ENCODE assay signal across 2 cellular contexts in the genomic region with DNA sequence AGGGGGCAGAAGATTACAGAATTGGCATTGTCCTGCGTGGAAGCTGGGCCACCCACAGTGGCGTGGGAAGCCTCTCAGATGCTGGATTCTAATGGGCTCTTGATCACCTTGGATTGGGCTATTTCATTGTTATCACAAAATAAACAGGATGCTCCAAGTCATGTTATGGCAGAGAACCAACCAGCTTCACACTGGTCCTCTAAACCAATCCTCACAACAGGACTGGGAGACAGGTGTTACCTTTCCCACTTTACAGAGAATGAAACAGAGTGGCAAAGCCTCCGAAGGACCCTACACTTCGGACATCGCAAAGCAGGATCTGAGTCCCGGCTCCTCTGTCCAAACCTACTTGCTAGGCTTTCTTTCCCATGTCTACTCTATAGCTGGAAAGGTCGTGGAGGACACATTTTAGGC.
TF ChIP-seq lines count a peak whose summit lies in the region.

No MANE protein-coding gene starts in this region.

TF ChIP-seq in GM12878, 131 proteins besides CTCF, POLR2A, EP300 and RAD21 (continued from another document):
- no peak for TF ChIP-seq PAX8 (IDR thresholded peaks at IDR 0.05)
- no peak for TF ChIP-seq IRF4 (IDR thresholded peaks at IDR 0.05; ENCODE audit: low read depth, low read length)
- TF ChIP-seq CBX3 (IDR thresholded peaks at IDR 0.05; ENCODE audit: borderline replicate concordance, low read depth): no peak
- no peak for TF ChIP-seq IKZF2 (IDR thresholded peaks at IDR 0.05)
- TF ChIP-seq STAT3 (IDR thresholded peaks at IDR 0.05; ENCODE audit: low read depth, low read length): no peak
- TF ChIP-seq, protein P1, sequence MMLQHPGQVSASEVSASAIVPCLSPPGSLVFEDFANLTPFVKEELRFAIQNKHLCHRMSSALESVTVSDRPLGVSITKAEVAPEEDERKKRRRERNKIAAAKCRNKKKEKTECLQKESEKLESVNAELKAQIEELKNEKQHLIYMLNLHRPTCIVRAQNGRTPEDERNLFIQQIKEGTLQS (IDR thresholded peaks at IDR 0.05; ENCODE audit: borderline replicate concordance, extremely low read depth, low read depth, low read length): no peak
- no peak for TF ChIP-seq ZSCAN29 (IDR thresholded peaks at IDR 0.05)
- no peak for TF ChIP-seq KLF5 (IDR thresholded peaks at IDR 0.05; ENCODE audit: partially characterized antibody)
- no peak for TF ChIP-seq HDAC6 (IDR thresholded peaks at IDR 0.05; ENCODE audit: unreplicated experiment)
- no peak for TF ChIP-seq ZBED1 (IDR thresholded peaks at IDR 0.05; ENCODE audit: borderline replicate concordance)
- TF ChIP-seq NRF1 (conservative IDR thresholded peaks at IDR 0.05; ENCODE audit: low read depth, low read length): no peak
TF ChIP-seq in GM12878: peak in this region for 0.

TF ChIP-seq in liver, 16 proteins besides CTCF, POLR2A, EP300 and RAD21 (continued from another document):
- TF ChIP-seq, protein P2, sequence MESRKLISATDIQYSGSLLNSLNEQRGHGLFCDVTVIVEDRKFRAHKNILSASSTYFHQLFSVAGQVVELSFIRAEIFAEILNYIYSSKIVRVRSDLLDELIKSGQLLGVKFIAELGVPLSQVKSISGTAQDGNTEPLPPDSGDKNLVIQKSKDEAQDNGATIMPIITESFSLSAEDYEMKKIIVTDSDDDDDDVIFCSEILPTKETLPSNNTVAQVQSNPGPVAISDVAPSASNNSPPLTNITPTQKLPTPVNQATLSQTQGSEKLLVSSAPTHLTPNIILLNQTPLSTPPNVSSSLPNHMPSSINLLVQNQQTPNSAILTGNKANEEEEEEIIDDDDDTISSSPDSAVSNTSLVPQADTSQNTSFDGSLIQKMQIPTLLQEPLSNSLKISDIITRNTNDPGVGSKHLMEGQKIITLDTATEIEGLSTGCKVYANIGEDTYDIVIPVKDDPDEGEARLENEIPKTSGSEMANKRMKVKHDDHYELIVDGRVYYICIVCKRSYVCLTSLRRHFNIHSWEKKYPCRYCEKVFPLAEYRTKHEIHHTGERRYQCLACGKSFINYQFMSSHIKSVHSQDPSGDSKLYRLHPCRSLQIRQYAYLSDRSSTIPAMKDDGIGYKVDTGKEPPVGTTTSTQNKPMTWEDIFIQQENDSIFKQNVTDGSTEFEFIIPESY (IDR thresholded peaks at IDR 0.05): no peak
- no peak for TF ChIP-seq NR2F2 (IDR thresholded peaks at IDR 0.05)
- no peak for TF ChIP-seq EGR1 (IDR thresholded peaks at IDR 0.05; ENCODE audit: low read depth in 2 of 2)
- TF ChIP-seq, protein P1 (IDR thresholded peaks at IDR 0.05): no peak
